1 cellular context compared by ENCODE assay signal in genomic region chr3:25664810-25665645, GRCh38.
TF ChIP-seq lines count a peak whose summit lies in the region.

TSS of gene TOP2B (minus strand) at chr3:25664907. CDS start at chr3:25664297, 610 bp downstream.

TF ChIP-seq in HEK293, 187 proteins besides CTCF, POLR2A, EP300 and RAD21 (continued from another document and continues in another):
- TF ChIP-seq ZNF416 (tag by site-specific recombination; IDR thresholded peaks at IDR 0.05) (no peak), SP3 (tag by site-specific recombination; IDR thresholded peaks at IDR 0.05) (peak; percentile 80), ZNF776 (tag by site-specific recombination; IDR thresholded peaks at IDR 0.05; ENCODE audit: borderline replicate concordance) (no peak), ZNF449 (tag by site-specific recombination; IDR thresholded peaks at IDR 0.05) (no peak), ZNF629 (tag by site-specific recombination; IDR thresholded peaks at IDR 0.05) (peak; percentile 42; the same call in 1 of the 2 replicates), ZNF501 (tag by site-specific recombination; IDR thresholded peaks at IDR 0.05) (peak; percentile 60; the same call in 1 of the 2 replicates), GLIS1 (tag by site-specific recombination; IDR thresholded peaks at IDR 0.05) (0 out of 2 replicates have a peak, but pooled peaks have one; percentile 6), YY2 (tag by site-specific recombination; IDR thresholded peaks at IDR 0.05) (peak; percentile 63; the same call in 1 of the 2 replicates), REPIN1 (tag by site-specific recombination; IDR thresholded peaks at IDR 0.05; ENCODE audit: low read depth) (no peak), ZNF366 (tag by site-specific recombination; conservative IDR thresholded peaks at IDR 0.05) (peak; percentile 75), ZNF292 (tag by site-specific recombination; IDR thresholded peaks at IDR 0.05; ENCODE audit: borderline replicate concordance, low read depth) (no peak), ZNF521 (tag by site-specific recombination; IDR thresholded peaks at IDR 0.05) (no peak), ZNF561 (tag by site-specific recombination; IDR thresholded peaks at IDR 0.05; ENCODE audit: borderline replicate concordance) (no peak), ZNF132 (tag by site-specific recombination; IDR thresholded peaks at IDR 0.05; ENCODE audit: borderline replicate concordance) (no peak), ZNF555 (tag by site-specific recombination; conservative IDR thresholded peaks at IDR 0.05) (no peak), ZNF600 (tag by site-specific recombination; IDR thresholded peaks at IDR 0.05) (peak; percentile 87), ZBTB11 (tag by site-specific recombination; conservative IDR thresholded peaks at IDR 0.05; ENCODE audit: low read depth) (no peak), ZNF335 (tag by site-specific recombination; conservative IDR thresholded peaks at IDR 0.05) (peak; percentile 85), ZNF830 (tag by site-specific recombination; IDR thresholded peaks at IDR 0.05; ENCODE audit: low read depth) (no peak), ZNF677 (tag by site-specific recombination; IDR thresholded peaks at IDR 0.05) (no peak), ZNF140 (tag by site-specific recombination; IDR thresholded peaks at IDR 0.05) (no peak), FEZF1 (tag by site-specific recombination; IDR thresholded peaks at IDR 0.05) (no peak), ZNF223 (tag by site-specific recombination; IDR thresholded peaks at IDR 0.05) (no peak), KLF7 (tag by site-specific recombination; IDR thresholded peaks at IDR 0.05; ENCODE audit: borderline replicate concordance) (no peak), ZNF645 (tag by site-specific recombination; IDR thresholded peaks at IDR 0.05) (no peak), ZNF549 (tag by site-specific recombination; IDR thresholded peaks at IDR 0.05) (no peak), ZNF692 (tag by site-specific recombination; IDR thresholded peaks at IDR 0.05) (no peak), SETDB1 (IDR thresholded peaks at IDR 0.05; ENCODE audit: insufficient read length, low read length) (no peak), ZBTB44 (tag by site-specific recombination; IDR thresholded peaks at IDR 0.05) (no peak), ZNF16 (tag by site-specific recombination; IDR thresholded peaks at IDR 0.05; ENCODE audit: low read depth) (no peak), ZNF280C (tag by site-specific recombination; IDR thresholded peaks at IDR 0.05) (no peak), BCL11A (tag by site-specific recombination; IDR thresholded peaks at IDR 0.05; ENCODE audit: low read depth) (no peak), KLF17 (tag by site-specific recombination; IDR thresholded peaks at IDR 0.05) (no peak), ZNF350 (tag by site-specific recombination; IDR thresholded peaks at IDR 0.05) (no peak), ZNF23 (tag by site-specific recombination; IDR thresholded peaks at IDR 0.05; ENCODE audit: borderline replicate concordance) (no peak), PBX3 (CRISPR knock-in tag; IDR thresholded peaks at IDR 0.05) (peak; percentile 94), ZNF76 (tag by site-specific recombination; IDR thresholded peaks at IDR 0.05; ENCODE audit: borderline replicate concordance, low read depth) (0 out of 2 replicates have a peak, but pooled peaks have one; percentile 3), ZSCAN18 (tag by site-specific recombination; IDR thresholded peaks at IDR 0.05) (no peak), ZNF701 (tag by site-specific recombination; IDR thresholded peaks at IDR 0.05) (no peak), ZNF169 (tag by site-specific recombination; IDR thresholded peaks at IDR 0.05) (no peak), ZNF184 (tag by site-specific recombination; IDR thresholded peaks at IDR 0.05) (no peak), PRDM6 (tag by site-specific recombination; IDR thresholded peaks at IDR 0.05) (no peak), ZNF354C (tag by site-specific recombination; IDR thresholded peaks at IDR 0.05; ENCODE audit: borderline replicate concordance, low read depth) (no peak), ZNF514 (tag by site-specific recombination; IDR thresholded peaks at IDR 0.05) (no peak), ZNF433 (tag by site-specific recombination; IDR thresholded peaks at IDR 0.05; ENCODE audit: low read depth) (no peak), ZNF654 (tag by site-specific recombination; IDR thresholded peaks at IDR 0.05; ENCODE audit: low read depth) (no peak), ZNF580 (tag by site-specific recombination; IDR thresholded peaks at IDR 0.05) (no peak), IKZF3 (tag by site-specific recombination; IDR thresholded peaks at IDR 0.05) (no peak), ZNF423 (tag by site-specific recombination; IDR thresholded peaks at IDR 0.05) (no peak), ZNF777 (tag by site-specific recombination; IDR thresholded peaks at IDR 0.05; ENCODE audit: borderline replicate concordance) (no peak)
